In the genomic region with DNA sequence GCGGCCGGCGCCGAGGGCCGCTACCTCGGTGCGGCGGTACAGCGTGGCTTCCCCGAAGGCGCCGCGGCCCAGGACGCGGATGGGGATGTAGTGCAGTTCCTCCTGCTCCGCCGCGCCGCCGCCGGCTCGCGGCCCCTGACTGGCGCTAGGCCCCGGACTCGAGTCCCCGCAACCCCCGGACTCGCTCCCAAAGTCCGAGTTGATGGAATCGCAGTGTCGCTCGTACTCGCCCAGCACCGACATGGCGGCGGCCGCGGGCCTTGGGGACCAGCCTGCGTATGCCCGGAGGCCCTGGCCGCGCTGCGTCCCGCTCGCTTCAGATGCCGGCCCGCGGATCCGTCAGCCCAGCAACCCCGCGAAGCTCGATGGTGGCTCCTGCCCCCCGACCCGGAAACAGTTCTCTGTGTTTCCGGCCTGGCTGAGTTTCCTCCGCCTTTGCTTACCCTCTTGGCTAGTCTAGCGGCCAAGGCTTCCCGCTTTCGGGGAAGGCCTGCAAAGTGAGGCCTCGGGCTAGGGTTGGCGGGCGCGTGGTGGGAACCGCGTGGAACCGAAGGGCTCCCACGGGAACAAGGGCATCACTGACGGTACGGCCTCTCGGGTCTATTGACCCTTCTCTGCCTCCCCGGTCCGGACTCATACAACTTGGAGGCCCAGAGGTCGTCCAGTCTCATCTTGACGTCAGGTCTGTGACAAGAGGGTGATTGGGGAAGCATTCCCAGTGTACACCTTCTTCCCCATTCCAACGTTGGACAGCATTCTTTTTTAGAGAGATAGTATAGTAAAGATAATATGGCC, we compare ENCODE assay signal across 8 cellular contexts. TPM values are rescaled to one million over a fixed set of nuclear protein-coding genes. Genes with fewer than 3 reads are reported as not detected.
A peak's percentile ranks its signal among the peaks of the same experiment; 100 is the strongest.
DNase-seq lines count a peak whose midpoint lies in the region; ATAC-seq, FAIRE-seq and TF ChIP-seq lines count a peak whose summit lies in the region.

A gene (minus strand): TSS at position 370 of the 795 bp plus-strand sequence. CDS start 127 bp downstream, at position 243.

- H3K4me3 ChIP-seq in NT2/D1 (ENCODE audit: insufficient read length, low read depth) = peak within 1 kb of the TSS; percentile 90
- peak within 1 kb of the TSS; percentile 69 for H3K4me3 ChIP-seq in endocrine pancreas (ENCODE audit: control insufficient read depth, insufficient read depth, low read length)
- H3K4me3 ChIP-seq in mesodermal cell (ENCODE audit: extremely low read depth, insufficient read depth, low read length, poor library complexity, severe bottlenecking) = peak within 1 kb of the TSS; percentile 59

- peak; percentile 98 for FAIRE-seq in HTR-8/SVneo (lab: Jason Lieb, UNC)

- peak within 1 kb of the TSS; percentile 86 for H3K27ac ChIP-seq in mesodermal cell (ENCODE audit: low read depth, low read length, severe bottlenecking)

- H3K36me3 Mint-ChIP-seq in activated CD8-positive, alpha-beta memory T cell treated with anti-CD3 and anti-CD28 coated beads, Interleukin-2, amount 10 ng/mL, durations not matched to agents 7 days and 5 days = peaks cover 17% of the 10 kb centered on the region

- H3K4me1 Mint-ChIP-seq in activated CD8-positive, alpha-beta memory T cell treated with anti-CD3 and anti-CD28 coated beads, Interleukin-2, amount 10 ng/mL, durations not matched to agents 7 days and 5 days = peaks cover 41% of the 10 kb centered on the region

- H3K27me3 Mint-ChIP-seq in activated CD8-positive, alpha-beta memory T cell treated with anti-CD3 and anti-CD28 coated beads, Interleukin-2, amount 10 ng/mL, durations not matched to agents 7 days and 5 days = no peaks in the 10 kb centered on the region

- H3K4me3 Mint-ChIP-seq in activated CD8-positive, alpha-beta memory T cell treated with anti-CD3 and anti-CD28 coated beads, Interleukin-2, amount 10 ng/mL, durations not matched to agents 7 days and 5 days = peak within 1 kb of the TSS; percentile 98

- WGBS in mesodermal cell (ENCODE audit: insufficient coverage in 2 of 2), 2 experiments = 3 to 6% methylated on average over 72 to 73 of the region's 76 CpGs

- H3K36me3 ChIP-seq in NT2/D1 (ENCODE audit: insufficient read depth, insufficient read length, low read length) (peaks cover 4% of the 10 kb centered on the region), endocrine pancreas (ENCODE audit: control insufficient read depth, insufficient read depth, low read length) (no peaks in the 10 kb centered on the region), mesodermal cell (ENCODE audit: control insufficient read depth, insufficient read depth, low read length) (peaks cover 27% of the 10 kb centered on the region)

- H3K9me3 Mint-ChIP-seq in activated CD8-positive, alpha-beta memory T cell treated with anti-CD3 and anti-CD28 coated beads, Interleukin-2, amount 10 ng/mL, durations not matched to agents 7 days and 5 days (ENCODE audit: low read depth) = no peaks in the 10 kb centered on the region

- no peaks in the 10 kb centered on the region for H3K27me3 ChIP-seq in NT2/D1 (ENCODE audit: insufficient read depth, insufficient read length)
- no peaks in the 10 kb centered on the region for H3K27me3 ChIP-seq in endocrine pancreas (ENCODE audit: control insufficient read depth, insufficient read depth, low read length)

- H3K27ac Mint-ChIP-seq in activated CD8-positive, alpha-beta memory T cell treated with anti-CD3 and anti-CD28 coated beads, Interleukin-2, amount 10 ng/mL, durations not matched to agents 7 days and 5 days = peak within 1 kb of the TSS; percentile 98

- peak; percentile 96 for ATAC-seq in activated CD8-positive, alpha-beta memory T cell treated with anti-CD3 and anti-CD28 coated beads, Interleukin-2, amount 10 ng/mL, durations not matched to agents 7 days and 5 days

- CTCF ChIA-PET in activated CD8-positive, alpha-beta memory T cell treated with anti-CD3 and anti-CD28 coated beads, Interleukin-2, amount 10 ng/mL, durations not matched to agents 7 days and 5 days (lab: Charles Lee) = interaction anchor here (0.7 to 8.5 kb wide), 8 partner anchors 9 to 395 kb away, joined by 3 to 216 read pairs (median 3); no protein-coding TSS in a partner anchor

- H3K9ac ChIP-seq in NT2/D1 (ENCODE audit: insufficient read length, low read depth) = peak within 1 kb of the TSS; percentile 92
- peak within 1 kb of the TSS; percentile 67 for H3K9ac ChIP-seq in endocrine pancreas (ENCODE audit: control insufficient read depth, insufficient read depth, low read length)

- peak; percentile 51 for DNase-seq in CMK (ENCODE audit: low read depth)
- DNase-seq in GM20000 (ENCODE audit: low spot score) = peak; percentile 93
- peak; percentile 99 for DNase-seq in HTR-8/SVneo (ENCODE audit: insufficient read length, low spot score)
- DNase-seq in NT2/D1 (ENCODE audit: low read depth, low spot score) = peak; percentile 70
- peak; percentile 94 for DNase-seq in activated CD8-positive, alpha-beta memory T cell treated with anti-CD3 and anti-CD28 coated beads, Interleukin-2, amount 10 ng/mL, durations not matched to agents 7 days and 5 days
- DNase-seq in stimulated activated CD8-positive, alpha-beta memory T cell treated with anti-CD3 and anti-CD28 coated beads, Interleukin-15, amount 100 ng/mL, for 4 hours (ENCODE audit: low read depth in 2 of 2) = peak; percentile 78 to 80

- H3K9me3 ChIP-seq in NT2/D1 (ENCODE audit: insufficient read depth, low read length) (no peaks in the 10 kb centered on the region), endocrine pancreas (ENCODE audit: control insufficient read depth, low read length) (no peaks in the 10 kb centered on the region), mesodermal cell (ENCODE audit: control insufficient read depth, low read length) (no peaks in the 10 kb centered on the region)

- no peaks in the 10 kb centered on the region for H3K4me1 ChIP-seq in NT2/D1 (ENCODE audit: insufficient read depth, insufficient read length)
- peaks cover 5% of the 10 kb centered on the region for H3K4me1 ChIP-seq in endocrine pancreas (ENCODE audit: control insufficient read depth, insufficient read depth, low read length)
- H3K4me1 ChIP-seq in mesodermal cell (ENCODE audit: control insufficient read depth, insufficient read depth, low read length, poor library complexity, severe bottlenecking) = peaks cover 19% of the 10 kb centered on the region

- TF ChIP-seq CTCF in GM20000 (IDR thresholded peaks at IDR 0.05; ENCODE audit: extremely low read depth, missing control alignments) = no peak

RNA-seq across cellular contexts. Expression of the gene that starts here (rescaled TPM):
- 10 to 100 TPM; 83.0 to 86.4 TPM for total RNA-seq in activated CD8-positive, alpha-beta memory T cell treated with anti-CD3 and anti-CD28 coated beads, Interleukin-2, amount 10 ng/mL, durations not matched to agents 7 days and 5 days
- polyA plus RNA-seq in mesodermal cell (2013, experiment 1 of 2) = 55.4 TPM
- 54.6 TPM for polyA plus RNA-seq in mesodermal cell (2013, experiment 2 of 2)

Comparison
In these comparisons a context has a peak if more than half of its experiments do, and no peak if none do; other contexts are left out.
1. Peak in every context shown above with its lines: DNase-seq, ATAC-seq, H3K4me3 ChIP-seq and H3K27ac ChIP-seq.